Comparison of ENCODE assay signal across 29 cellular contexts in genomic region chr22:16937811-16938210, GRCh38.
"Had no signal": no experiment of that assay in that cellular context is flagged by ENCODE, and none has a peak within 500 bp of the region (broad histone marks: within the 10 kb centered on the region; RNA-seq: fewer than 3 reads in every experiment).

No MANE protein-coding gene starts in this region.

- H3K4me3 ChIP-seq: stomach, suprapubic skin, testis, thoracic aorta, thyroid gland, tibial artery, tibial nerve, transverse colon, upper lobe of left lung, upper lobe of right lung, uterus, vagina had no signal

- H3K4me3 Mint-ChIP-seq: stimulated activated effector memory CD8-positive, alpha-beta T cell treated with anti-CD3 and anti-CD28 coated beads, Interleukin-12 subunit alpha, Interleukin-12 subunit beta, amount 100 ng/mL, for 72 hours; stimulated activated memory B cell treated with anti-CD40 and anti-IgM and Interleukin-4, amounts not matched to agents 10 μg/mL and 1 μg/mL and 100 μg/mL, for 72 hours; stimulated activated naive B cell treated with anti-CD40 and anti-IgM and Interleukin-4, amounts not matched to agents 10 μg/mL and 1 μg/mL and 100 μg/mL, for 72 hours; stimulated activated naive CD8-positive, alpha-beta T cell treated with anti-CD3 and anti-CD28 coated beads, Interleukin-15, amount 100 ng/mL, for 72 hours; stimulated activated naive CD8-positive, alpha-beta T cell treated with anti-CD3 and anti-CD28 coated beads, Interleukin-15, Interleukin-2, amounts not matched to agents 100 ng/mL and 50 ng/mL, for 24 hours; type B pancreatic cell had no signal

- DNase-seq: stimulated activated CD4-positive, alpha-beta T cell treated with anti-CD3 and anti-CD28 coated beads, Interleukin-2, amount 100 ng/mL, for 48 hours; stimulated activated CD4-positive, alpha-beta T cell treated with anti-CD3 and anti-CD28 coated beads, Interleukin-4, amount 100 ng/mL, for 1 hour; stimulated activated CD4-positive, alpha-beta T cell treated with anti-CD3 and anti-CD28 coated beads, Interleukin-4, amount 100 ng/mL, for 24 hours; stimulated activated CD4-positive, alpha-beta T cell treated with anti-CD3 and anti-CD28 coated beads, Interleukin-4, amount 100 ng/mL, for 4 hours; stimulated activated CD8-positive, alpha-beta memory T cell treated with anti-CD3 and anti-CD28 coated beads, Interleukin-4, amount 100 ng/mL, for 48 hours; stimulated activated naive B cell treated with anti-CD40 and anti-IgM and Interleukin-4, amounts not matched to agents 10 μg/mL and 1 μg/mL and 100 μg/mL, for 72 hours; stimulated activated naive CD4-positive, alpha-beta T cell; stimulated activated naive CD4-positive, alpha-beta T cell treated with Interleukin-2 at 50 U/mL for 16 hours; stimulated activated naive CD8-positive, alpha-beta T cell treated with anti-CD3 and anti-CD28 coated beads, Interleukin-15, amount 100 ng/mL, for 72 hours; stimulated activated naive CD8-positive, alpha-beta T cell treated with anti-CD3 and anti-CD28 coated beads, Interleukin-15, Interleukin-2, amounts not matched to agents 100 U/mL and 50 U/mL, for 24 hours; stomach; substantia nigra; testis; thyroid gland; tibial artery; transverse colon; trophoblast cell; upper lobe of left lung; upper lobe of right lung; uterus had no signal

- H3K4me1 ChIP-seq: stomach, suprapubic skin, testis, thyroid gland, tibial artery, tibial nerve, transverse colon, upper lobe of left lung, upper lobe of right lung, uterus, vagina had no signal

- H3K9me3 ChIP-seq: stomach, suprapubic skin, testis, thoracic aorta, thyroid gland, tibial artery, tibial nerve, transverse colon, upper lobe of left lung, upper lobe of right lung, uterus, vagina had no signal

- H3K36me3 ChIP-seq: stomach, suprapubic skin, thoracic aorta, thyroid gland, tibial artery, tibial nerve, transverse colon, upper lobe of left lung, upper lobe of right lung, uterus, vagina had no signal

- H3K27ac Mint-ChIP-seq: stimulated activated effector memory CD8-positive, alpha-beta T cell treated with anti-CD3 and anti-CD28 coated beads, Interleukin-12 subunit alpha, Interleukin-12 subunit beta, amount 100 ng/mL, for 72 hours; stimulated activated memory B cell treated with anti-CD40 and anti-IgM and Interleukin-4, amounts not matched to agents 10 μg/mL and 1 μg/mL and 100 μg/mL, for 72 hours; stimulated activated naive B cell treated with anti-CD40 and anti-IgM and Interleukin-4, amounts not matched to agents 10 μg/mL and 1 μg/mL and 100 μg/mL, for 72 hours; stimulated activated naive CD8-positive, alpha-beta T cell treated with anti-CD3 and anti-CD28 coated beads, Interleukin-15, amount 100 ng/mL, for 72 hours; stimulated activated naive CD8-positive, alpha-beta T cell treated with anti-CD3 and anti-CD28 coated beads, Interleukin-15, Interleukin-2, amounts not matched to agents 100 ng/mL and 50 ng/mL, for 24 hours; type B pancreatic cell had no signal

- H3K27ac ChIP-seq: stomach, suprapubic skin, testis, thoracic aorta, thyroid gland, tibial artery, tibial nerve, transverse colon, upper lobe of left lung, upper lobe of right lung, uterus, vagina had no signal

- FAIRE-seq: urothelium cell line had no signal

- H3K27me3 ChIP-seq: suprapubic skin, testis, thyroid gland, tibial artery, tibial nerve, transverse colon, upper lobe of left lung, upper lobe of right lung, uterus, vagina had no signal

- H3K9me3 Mint-ChIP-seq: stimulated activated effector memory CD8-positive, alpha-beta T cell treated with anti-CD3 and anti-CD28 coated beads, Interleukin-12 subunit alpha, Interleukin-12 subunit beta, amount 100 ng/mL, for 72 hours; stimulated activated memory B cell treated with anti-CD40 and anti-IgM and Interleukin-4, amounts not matched to agents 10 μg/mL and 1 μg/mL and 100 μg/mL, for 72 hours; stimulated activated naive B cell treated with anti-CD40 and anti-IgM and Interleukin-4, amounts not matched to agents 10 μg/mL and 1 μg/mL and 100 μg/mL, for 72 hours; stimulated activated naive CD8-positive, alpha-beta T cell treated with anti-CD3 and anti-CD28 coated beads, Interleukin-15, amount 100 ng/mL, for 72 hours; stimulated activated naive CD8-positive, alpha-beta T cell treated with anti-CD3 and anti-CD28 coated beads, Interleukin-15, Interleukin-2, amounts not matched to agents 100 ng/mL and 50 ng/mL, for 24 hours; type B pancreatic cell had no signal

- H3K36me3 Mint-ChIP-seq: stimulated activated effector memory CD8-positive, alpha-beta T cell treated with anti-CD3 and anti-CD28 coated beads, Interleukin-12 subunit alpha, Interleukin-12 subunit beta, amount 100 ng/mL, for 72 hours; stimulated activated memory B cell treated with anti-CD40 and anti-IgM and Interleukin-4, amounts not matched to agents 10 μg/mL and 1 μg/mL and 100 μg/mL, for 72 hours; stimulated activated naive B cell treated with anti-CD40 and anti-IgM and Interleukin-4, amounts not matched to agents 10 μg/mL and 1 μg/mL and 100 μg/mL, for 72 hours; type B pancreatic cell had no signal

- ATAC-seq: stimulated activated effector memory CD8-positive, alpha-beta T cell treated with anti-CD3 and anti-CD28 coated beads, Interleukin-12 subunit alpha, Interleukin-12 subunit beta, amount 100 ng/mL, for 72 hours; stimulated activated memory B cell treated with anti-CD40 and anti-IgM and Interleukin-4, amounts not matched to agents 10 μg/mL and 1 μg/mL and 100 μg/mL, for 72 hours; stimulated activated naive B cell treated with anti-CD40 and anti-IgM and Interleukin-4, amounts not matched to agents 10 μg/mL and 1 μg/mL and 100 μg/mL, for 72 hours; stimulated activated naive CD8-positive, alpha-beta T cell treated with anti-CD3 and anti-CD28 coated beads, Interleukin-15, amount 100 ng/mL, for 72 hours; stimulated activated naive CD8-positive, alpha-beta T cell treated with anti-CD3 and anti-CD28 coated beads, Interleukin-15, Interleukin-2, amounts not matched to agents 100 U/mL and 50 U/mL, for 24 hours; upper lobe of right lung had no signal

- H3K4me1 Mint-ChIP-seq: stimulated activated effector memory CD8-positive, alpha-beta T cell treated with anti-CD3 and anti-CD28 coated beads, Interleukin-12 subunit alpha, Interleukin-12 subunit beta, amount 100 ng/mL, for 72 hours; stimulated activated memory B cell treated with anti-CD40 and anti-IgM and Interleukin-4, amounts not matched to agents 10 μg/mL and 1 μg/mL and 100 μg/mL, for 72 hours; stimulated activated naive CD8-positive, alpha-beta T cell treated with anti-CD3 and anti-CD28 coated beads, Interleukin-15, amount 100 ng/mL, for 72 hours had no signal
